Comparison of ENCODE assay signal across 2 cellular contexts in the genomic region with DNA sequence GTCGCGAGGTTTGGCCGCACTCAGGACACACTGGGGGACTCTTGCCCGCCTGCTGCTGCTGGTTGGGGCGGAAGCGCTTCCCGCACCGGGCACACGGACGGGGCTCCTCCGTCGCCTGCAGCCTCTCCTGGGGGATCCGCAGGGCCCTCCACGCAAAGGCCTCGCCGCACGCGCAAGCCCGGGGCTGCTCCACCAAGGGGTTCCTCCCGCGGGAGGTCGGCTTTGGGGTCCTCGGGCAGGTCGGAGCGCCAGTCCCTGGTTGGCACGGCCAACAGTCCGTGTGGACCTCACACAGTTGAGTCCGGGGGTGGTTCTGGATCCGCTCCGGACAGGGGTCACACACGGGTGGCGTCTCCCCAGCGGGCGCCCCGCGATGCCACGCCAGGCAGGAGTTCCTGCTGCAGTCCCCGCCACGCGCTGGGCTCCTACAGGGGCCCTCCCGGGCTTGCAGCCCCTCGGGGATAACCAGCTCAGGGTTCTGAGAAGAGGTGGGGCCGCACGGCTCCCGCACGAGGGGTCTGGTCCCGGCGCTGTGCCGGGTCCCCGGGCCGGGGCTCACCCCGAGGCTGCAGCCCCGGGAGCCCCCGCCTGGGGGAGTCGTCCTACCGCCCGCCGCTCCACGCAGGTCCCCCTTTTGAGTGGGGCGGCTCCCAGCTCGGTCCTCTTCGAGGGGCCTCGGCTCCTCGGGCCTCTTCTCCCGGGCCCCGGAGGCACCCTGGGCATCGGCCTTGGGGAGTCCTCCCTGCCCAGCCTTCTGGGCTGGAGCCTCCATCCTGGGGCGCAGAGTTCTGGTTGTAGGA.
TF ChIP-seq lines count a peak whose summit lies in the region.

No MANE protein-coding gene starts in this region.

TF ChIP-seq in GM23338, 12 proteins besides CTCF, POLR2A, EP300 and RAD21:
- TF ChIP-seq EZH2phosphoT487 (IDR thresholded peaks at IDR 0.05; ENCODE audit: unreplicated experiment) (no peak), NANOG (IDR thresholded peaks at IDR 0.05; ENCODE audit: borderline replicate concordance) (no peak)

TF ChIP-seq in K562, 482 proteins besides CTCF, POLR2A, EP300 and RAD21:
- TF ChIP-seq KLF16 (IDR thresholded peaks at IDR 0.05), result no peak
- TF ChIP-seq POLR2G (IDR thresholded peaks at IDR 0.05; ENCODE audit: low read depth, low read length), result peak; percentile 42
- TF ChIP-seq, protein P1, sequence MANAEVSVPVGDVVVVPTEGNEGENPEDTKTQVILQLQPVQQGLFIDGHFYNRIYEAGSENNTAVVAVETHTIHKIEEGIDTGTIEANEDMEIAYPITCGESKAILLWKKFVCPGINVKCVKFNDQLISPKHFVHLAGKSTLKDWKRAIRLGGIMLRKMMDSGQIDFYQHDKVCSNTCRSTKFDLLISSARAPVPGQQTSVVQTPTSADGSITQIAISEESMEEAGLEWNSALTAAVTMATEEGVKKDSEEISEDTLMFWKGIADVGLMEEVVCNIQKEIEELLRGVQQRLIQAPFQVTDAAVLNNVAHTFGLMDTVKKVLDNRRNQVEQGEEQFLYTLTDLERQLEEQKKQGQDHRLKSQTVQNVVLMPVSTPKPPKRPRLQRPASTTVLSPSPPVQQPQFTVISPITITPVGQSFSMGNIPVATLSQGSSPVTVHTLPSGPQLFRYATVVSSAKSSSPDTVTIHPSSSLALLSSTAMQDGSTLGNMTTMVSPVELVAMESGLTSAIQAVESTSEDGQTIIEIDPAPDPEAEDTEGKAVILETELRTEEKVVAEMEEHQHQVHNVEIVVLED (CRISPR knock-in tag; IDR thresholded peaks at IDR 0.05), result no peak
- 0 out of 2 replicates have a peak, but pooled peaks have one; percentile 11 for TF ChIP-seq RBM14 (IDR thresholded peaks at IDR 0.05; ENCODE audit: borderline replicate concordance, insufficient read depth, low read depth, low read length)
